8 cellular contexts compared by ENCODE assay signal in genomic region chr11:102347526-102348331, GRCh38. TPM values are rescaled to one million over a fixed set of nuclear protein-coding genes. Genes with fewer than 3 reads are reported as not detected.
A peak's percentile ranks its signal among the peaks of the same experiment; 100 is the strongest.
DNase-seq lines count a peak whose midpoint lies in the region; ATAC-seq and TF ChIP-seq lines count a peak whose summit lies in the region.

No MANE protein-coding gene starts in this region.

- H3K27ac Mint-ChIP-seq in Caco-2 (ENCODE audit: unreplicated experiment): peak overlapping the region; percentile 68
- H3K27ac Mint-ChIP-seq in endothelial cell (ENCODE audit: unreplicated experiment): peak overlapping the region; percentile 93

- H3K36me3 ChIP-seq in Caco-2 (ENCODE audit: control insufficient read depth, insufficient read depth, low read length) (peaks cover 2% of the 10 kb centered on the region; the same call in 1 of the 2 replicates), mucosa of descending colon (ENCODE audit: low read depth) (no peaks in the 10 kb centered on the region)

- H3K36me3 Mint-ChIP-seq in Caco-2 (ENCODE audit: insufficient read depth, unreplicated experiment) (peaks cover 46% of the 10 kb centered on the region), endothelial cell (ENCODE audit: low read depth, unreplicated experiment) (no peaks in the 10 kb centered on the region)

- ATAC-seq in GM19351 (IDR thresholded peaks at IDR 0.05; ENCODE audit: unreplicated experiment) (peak; percentile 36), HG03439 (IDR thresholded peaks at IDR 0.05; ENCODE audit: unreplicated experiment) (peak; percentile 23), SK-N-SH treated with all-trans-retinoic acid at 6 μM for 48 hours (peak; percentile 39), mucosa of descending colon (peak; percentile 62)

- CTCF ChIA-PET in Caco-2 (lab: Charles Lee): interaction anchor here (0.7 to 1.0 kb wide), 2 partner anchors 283 to 319 kb away, joined by 3 to 7 read pairs; no protein-coding TSS in a partner anchor

- no peaks in the 10 kb centered on the region for H3K9me3 Mint-ChIP-seq in Caco-2 (ENCODE audit: unreplicated experiment)
- no peaks in the 10 kb centered on the region for H3K9me3 Mint-ChIP-seq in endothelial cell (ENCODE audit: unreplicated experiment)

- no peak for TF ChIP-seq CTCF in Caco-2 (IDR thresholded peaks at IDR 0.05; ENCODE audit: insufficient read depth in 1 of 2, low read depth in 1 of 2, low read length in 1 of 2, severe bottlenecking in 1 of 2, unreplicated experiment in 1 of 2)
- no peak for TF ChIP-seq CTCF in endothelial cell (IDR thresholded peaks at IDR 0.05; ENCODE audit: unreplicated experiment)
- TF ChIP-seq CTCF in mucosa of descending colon (IDR thresholded peaks at IDR 0.05): no peak

- peaks cover 17% of the 10 kb centered on the region for H3K4me1 ChIP-seq in Caco-2
- peaks cover 12% of the 10 kb centered on the region for H3K4me1 ChIP-seq in mucosa of descending colon (ENCODE audit: low read depth)

- no peaks in the 10 kb centered on the region for H3K27me3 ChIP-seq in Caco-2 (replicated peaks; ENCODE audit: control insufficient read depth, insufficient read depth, low read length)

- BruUV-seq in Caco-2 (replicated peaks; lab: Mats Ljungman, UMichigan): TSS peak; percentile 44

- DNase-seq in Caco-2 (peak in 1 of 2 experiments; percentile 40), endothelial cell (ENCODE audit: low spot score) (no peak), mucosa of descending colon (peak in 1 of 3 donors; percentile 76), NCI-H2081 treated with DMSO at 0.1 percent for 48 hours (lab: John Stamatoyannopoulos, UW) (no peak)
- no peak for DNase-seq in activated CD4-positive, CD25-positive, alpha-beta regulatory T cell treated with anti-CD3 and anti-CD28 coated beads, Interleukin-2, amount 50 U/mL, for 72 hours

- H3K4me3 ChIP-seq in Caco-2 (ENCODE audit: low read depth, low read length) (peak overlapping the region; percentile 52), mucosa of descending colon (peak overlapping the region; percentile 75)

- H3K4me3 Mint-ChIP-seq in Caco-2 (ENCODE audit: unreplicated experiment) (peak overlapping the region; percentile 93), endothelial cell (ENCODE audit: unreplicated experiment) (peak overlapping the region; percentile 92)

- intact Hi-C loops in Caco-2 (cut with micrococcal nuclease; ENCODE audit: unreplicated experiment) (loop anchor here (1.0 to 5.0 kb wide), 5 partner anchors 30 to 266 kb away; partner anchors contain the start of genes BIRC3, TMEM123 and YAP1), mucosa of descending colon (cut with DNase I, micrococcal nuclease) (loop anchor here in 1 of 2 donors (10.0 kb wide), 1 partner anchor 147 kb away; no protein-coding TSS in a partner anchor)

- H3K4me1 Mint-ChIP-seq in Caco-2 (ENCODE audit: low read depth, unreplicated experiment): peaks cover 8% of the 10 kb centered on the region
- peaks cover 26% of the 10 kb centered on the region for H3K4me1 Mint-ChIP-seq in endothelial cell (ENCODE audit: unreplicated experiment)

- no peaks in the 10 kb centered on the region for H3K27me3 Mint-ChIP-seq in Caco-2 (ENCODE audit: insufficient read depth, unreplicated experiment)
- H3K27me3 Mint-ChIP-seq in endothelial cell (ENCODE audit: unreplicated experiment): peaks cover 6% of the 10 kb centered on the region

- H3K9me3 ChIP-seq in Caco-2 (no peaks in the 10 kb centered on the region), mucosa of descending colon (no peaks in the 10 kb centered on the region)

- POLR2A ChIA-PET in Caco-2 (lab: Charles Lee): interaction anchor here (0.7 kb wide), 1 partner anchor 118 kb away, joined by 8 read pairs; no protein-coding TSS in a partner anchor

TF ChIP-seq in SK-N-SH treated with all-trans-retinoic acid at 6 μM for 48 hours, 23 proteins besides CTCF, POLR2A, EP300 and RAD21:
- TF ChIP-seq ZNF565 (CRISPR knock-in tag; conservative IDR thresholded peaks at IDR 0.05; ENCODE audit: low read depth): no peak
- no peak for TF ChIP-seq RARB (CRISPR knock-in tag; IDR thresholded peaks at IDR 0.05)
- no peak for TF ChIP-seq ZNF70 (CRISPR knock-in tag; IDR thresholded peaks at IDR 0.05)
- TF ChIP-seq CREB5 (CRISPR knock-in tag; IDR thresholded peaks at IDR 0.05; ENCODE audit: low read depth): no peak

RNA-seq across cellular contexts. Expression of gene BIRC2, which starts 0.7 kb away (rescaled TPM):
- total RNA-seq in Caco-2 (2022): 52.7 and 53.5 TPM in 2 replicates
- 53.1 TPM for total RNA-seq in endothelial cell (ENCODE audit: unreplicated experiment)
- total RNA-seq in mucosa of descending colon: 10 to 100 TPM; 42.8 to 55.0 (median 45.2) TPM

RNA-seq across cellular contexts. Expression of gene BIRC3, which starts 30.4 kb away (rescaled TPM):
- total RNA-seq in Caco-2 (2022) (1.4 and 2.2 TPM in 2 replicates), endothelial cell (ENCODE audit: unreplicated experiment) (0.08 TPM), mucosa of descending colon (100 to 1,000 TPM in 1 of 3 donors, 10 to 100 TPM in 2; 26.1 to 116 (median 45.4) TPM)
